Comparison of ENCODE assay signal across 23 cellular contexts in the genomic region with DNA sequence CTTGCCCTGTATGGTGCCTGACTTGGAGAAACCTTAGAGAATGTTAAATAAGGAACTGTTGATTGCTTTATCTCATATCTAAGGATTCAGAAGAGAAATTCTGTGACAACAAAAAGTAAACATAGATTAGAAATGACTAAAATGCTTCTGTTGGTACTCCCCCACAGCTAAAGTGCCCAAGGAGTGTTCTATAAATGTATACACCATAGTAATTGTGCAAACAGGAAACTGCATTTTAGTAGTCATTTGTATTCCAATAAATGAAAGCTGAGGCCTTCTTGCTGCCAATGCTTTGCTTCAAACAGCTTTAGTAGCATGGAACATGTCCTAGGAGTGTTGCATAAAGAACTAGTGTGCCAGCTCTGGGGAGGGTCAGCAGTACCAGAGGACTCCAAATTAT.
"Had no signal": no experiment of that assay in that cellular context is flagged by ENCODE, and none has a peak within 500 bp of the region (broad histone marks: within the 10 kb centered on the region; RNA-seq: fewer than 3 reads in every experiment).

No MANE protein-coding gene starts in this region.

- H3K4me2 ChIP-seq: PC-9 had no signal

- ATAC-seq: activated naive CD4-positive, alpha-beta T cell treated with anti-CD3 and anti-CD28 coated beads, Interleukin-2, amount 50 U/mL, for 72 hours; activated naive CD8-positive, alpha-beta T cell treated with anti-CD3 and anti-CD28 coated beads, Interleukin-2, amount 50 U/mL, for 24 hours; activated T-cell treated with anti-CD3 and anti-CD28 coated beads, Interleukin-2, amount 50 U/mL, for 4 hours; K562; WTC11 had no signal

- H3K36me3 ChIP-seq: brain microvascular endothelial cell had no signal

- DNase-seq: activated CD4-positive, alpha-beta T cell treated with anti-CD3 and anti-CD28 coated beads for 48 hours; activated CD4-positive, alpha-beta T cell treated with anti-CD3 and anti-CD28 coated beads, Interleukin-2, amount 50 U/mL, for 48 hours; activated CD4-positive, CD25-positive, alpha-beta regulatory T cell treated with anti-CD3 and anti-CD28 coated beads, Interleukin-2, amount 50 U/mL, for 72 hours; activated CD8-positive, alpha-beta memory T cell treated with anti-CD3 and anti-CD28 coated beads for 24 hours; activated effector memory CD4-positive, alpha-beta T cell treated with anti-CD3 and anti-CD28 coated beads, Interleukin-2, amount 50 U/mL, for 16 hours; activated naive CD4-positive, alpha-beta T cell treated with Interleukin-2 at 50 U/mL for 16 hours; activated naive CD8-positive, alpha-beta T cell treated with anti-CD3 and anti-CD28 coated beads, Interleukin-2, amount 50 U/mL, for 24 hours; activated T-cell treated with anti-CD3 and anti-CD28 coated beads, Interleukin-2, amount 50 U/mL, for 4 hours; brain microvascular endothelial cell; cerebellar nuclear complex; Kasumi-1; NCI-H146; NCI-H187 treated with DMSO at 0.1 percent for 48 hours; NCI-H2081 treated with DMSO at 0.1 percent for 48 hours; NCI-H446 treated with DMSO at 0.1 percent for 48 hours; NCI-H524 treated with DMSO at 0.1 percent for 48 hours; NCI-H82; PC-9; SHP77 treated with DMSO at 0.1 percent for 48 hours had no signal

- H3K27me3 ChIP-seq: brain microvascular endothelial cell had no signal

- H3K4me1 Mint-ChIP-seq: activated naive CD8-positive, alpha-beta T cell treated with anti-CD3 and anti-CD28 coated beads, Interleukin-2, amount 50 U/mL, for 24 hours; WTC11 had no signal

- H2AFZ ChIP-seq: PC-9 had no signal

- H3K27me3 Mint-ChIP-seq: activated naive CD8-positive, alpha-beta T cell treated with anti-CD3 and anti-CD28 coated beads, Interleukin-2, amount 50 U/mL, for 24 hours had no signal

- H3K27ac Mint-ChIP-seq: activated naive CD4-positive, alpha-beta T cell treated with anti-CD3 and anti-CD28 coated beads, Interleukin-2, amount 50 U/mL, for 72 hours; activated naive CD8-positive, alpha-beta T cell treated with anti-CD3 and anti-CD28 coated beads, Interleukin-2, amount 50 U/mL, for 24 hours; T-helper 1 cell treated with Interleukin-12 subunit alpha and Interleukin-12 subunit beta and Interleukin-4 antibody, amounts not matched to agents 30 μg/mL and 1 μg/mL, for 36 hours; WTC11 had no signal

- H3K4me3 ChIP-seq: K562, PC-9 had no signal

- H3K36me3 Mint-ChIP-seq: activated naive CD4-positive, alpha-beta T cell treated with anti-CD3 and anti-CD28 coated beads, Interleukin-2, amount 50 U/mL, for 72 hours; WTC11 had no signal

- H3K4me3 Mint-ChIP-seq: activated naive CD8-positive, alpha-beta T cell treated with anti-CD3 and anti-CD28 coated beads, Interleukin-2, amount 50 U/mL, for 24 hours; activated T-cell treated with anti-CD3 and anti-CD28 coated beads, Interleukin-2, amount 50 U/mL, for 4 hours; T-helper 1 cell treated with Interleukin-12 subunit alpha and Interleukin-12 subunit beta and Interleukin-4 antibody, amounts not matched to agents 30 μg/mL and 1 μg/mL, for 36 hours; WTC11 had no signal

- H3K27ac ChIP-seq: brain microvascular endothelial cell, PC-9 had no signal

- H3K9me3 Mint-ChIP-seq: activated T-cell treated with anti-CD3 and anti-CD28 coated beads, Interleukin-2, amount 50 U/mL, for 4 hours; T-helper 1 cell treated with Interleukin-12 subunit alpha and Interleukin-12 subunit beta and Interleukin-4 antibody, amounts not matched to agents 30 μg/mL and 1 μg/mL, for 36 hours; WTC11 had no signal
